In the genomic region with DNA sequence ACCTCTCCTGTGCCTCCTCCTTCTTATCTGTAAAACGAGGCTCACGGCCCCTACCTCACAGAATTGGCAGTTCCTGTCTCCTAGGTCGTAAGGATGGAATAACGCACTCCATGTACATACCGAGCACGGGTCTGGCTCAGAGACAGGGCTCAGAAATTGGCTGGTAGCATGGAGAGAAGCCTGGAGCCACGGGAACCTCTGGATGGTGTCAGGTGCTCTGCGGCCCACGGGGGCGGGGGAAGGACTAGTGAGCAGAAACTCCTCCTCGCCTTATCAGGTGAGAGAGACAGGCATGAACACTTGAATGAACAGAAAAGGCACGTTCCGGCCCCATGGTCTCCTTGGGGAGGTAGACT, we compare ENCODE assay signal across 2 cellular contexts.
A peak's percentile ranks its signal among the peaks of the same experiment; 100 is the strongest.
TF ChIP-seq lines count a peak whose summit lies in the region.

No MANE protein-coding gene starts in this region.

TF ChIP-seq in HEK293, 187 proteins besides CTCF, POLR2A, EP300 and RAD21 (continued from another document):
- TF ChIP-seq, protein P1, sequence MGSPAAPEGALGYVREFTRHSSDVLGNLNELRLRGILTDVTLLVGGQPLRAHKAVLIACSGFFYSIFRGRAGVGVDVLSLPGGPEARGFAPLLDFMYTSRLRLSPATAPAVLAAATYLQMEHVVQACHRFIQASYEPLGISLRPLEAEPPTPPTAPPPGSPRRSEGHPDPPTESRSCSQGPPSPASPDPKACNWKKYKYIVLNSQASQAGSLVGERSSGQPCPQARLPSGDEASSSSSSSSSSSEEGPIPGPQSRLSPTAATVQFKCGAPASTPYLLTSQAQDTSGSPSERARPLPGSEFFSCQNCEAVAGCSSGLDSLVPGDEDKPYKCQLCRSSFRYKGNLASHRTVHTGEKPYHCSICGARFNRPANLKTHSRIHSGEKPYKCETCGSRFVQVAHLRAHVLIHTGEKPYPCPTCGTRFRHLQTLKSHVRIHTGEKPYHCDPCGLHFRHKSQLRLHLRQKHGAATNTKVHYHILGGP (tag by site-specific recombination; IDR thresholded peaks at IDR 0.05), result no peak
- TF ChIP-seq BCL11B (tag by site-specific recombination; IDR thresholded peaks at IDR 0.05; ENCODE audit: low read depth) (no peak), ZNF768 (tag by site-specific recombination; IDR thresholded peaks at IDR 0.05) (no peak), SP2 (tag by site-specific recombination; IDR thresholded peaks at IDR 0.05) (no peak), ZNF600 (tag by site-specific recombination; IDR thresholded peaks at IDR 0.05) (peak; percentile 5; the same call in 1 of the 2 replicates), ZFHX2 (tag by site-specific recombination; conservative IDR thresholded peaks at IDR 0.05) (peak; percentile 38), ZNF10 (tag by site-specific recombination; IDR thresholded peaks at IDR 0.05) (peak; percentile 87), ZNF394 (tag by site-specific recombination; IDR thresholded peaks at IDR 0.05; ENCODE audit: borderline replicate concordance) (peak; percentile 59; the same call in 1 of the 2 replicates), ZNF677 (tag by site-specific recombination; IDR thresholded peaks at IDR 0.05) (no peak), ZBTB20 (tag by site-specific recombination; IDR thresholded peaks at IDR 0.05) (peak; percentile 62)
- TF ChIP-seq, protein P2, sequence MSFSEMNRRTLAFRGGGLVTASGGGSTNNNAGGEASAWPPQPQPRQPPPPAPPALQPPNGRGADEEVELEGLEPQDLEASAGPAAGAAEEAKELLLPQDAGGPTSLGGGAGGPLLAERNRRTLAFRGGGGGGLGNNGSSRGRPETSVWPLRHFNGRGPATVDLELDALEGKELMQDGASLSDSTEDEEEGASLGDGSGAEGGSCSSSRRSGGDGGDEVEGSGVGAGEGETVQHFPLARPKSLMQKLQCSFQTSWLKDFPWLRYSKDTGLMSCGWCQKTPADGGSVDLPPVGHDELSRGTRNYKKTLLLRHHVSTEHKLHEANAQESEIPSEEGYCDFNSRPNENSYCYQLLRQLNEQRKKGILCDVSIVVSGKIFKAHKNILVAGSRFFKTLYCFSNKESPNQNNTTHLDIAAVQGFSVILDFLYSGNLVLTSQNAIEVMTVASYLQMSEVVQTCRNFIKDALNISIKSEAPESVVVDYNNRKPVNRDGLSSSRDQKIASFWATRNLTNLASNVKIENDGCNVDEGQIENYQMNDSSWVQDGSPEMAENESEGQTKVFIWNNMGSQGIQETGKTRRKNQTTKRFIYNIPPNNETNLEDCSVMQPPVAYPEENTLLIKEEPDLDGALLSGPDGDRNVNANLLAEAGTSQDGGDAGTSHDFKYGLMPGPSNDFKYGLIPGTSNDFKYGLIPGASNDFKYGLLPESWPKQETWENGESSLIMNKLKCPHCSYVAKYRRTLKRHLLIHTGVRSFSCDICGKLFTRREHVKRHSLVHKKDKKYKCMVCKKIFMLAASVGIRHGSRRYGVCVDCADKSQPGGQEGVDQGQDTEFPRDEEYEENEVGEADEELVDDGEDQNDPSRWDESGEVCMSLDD (tag by site-specific recombination; IDR thresholded peaks at IDR 0.05), result no peak
- TF ChIP-seq, protein P3, sequence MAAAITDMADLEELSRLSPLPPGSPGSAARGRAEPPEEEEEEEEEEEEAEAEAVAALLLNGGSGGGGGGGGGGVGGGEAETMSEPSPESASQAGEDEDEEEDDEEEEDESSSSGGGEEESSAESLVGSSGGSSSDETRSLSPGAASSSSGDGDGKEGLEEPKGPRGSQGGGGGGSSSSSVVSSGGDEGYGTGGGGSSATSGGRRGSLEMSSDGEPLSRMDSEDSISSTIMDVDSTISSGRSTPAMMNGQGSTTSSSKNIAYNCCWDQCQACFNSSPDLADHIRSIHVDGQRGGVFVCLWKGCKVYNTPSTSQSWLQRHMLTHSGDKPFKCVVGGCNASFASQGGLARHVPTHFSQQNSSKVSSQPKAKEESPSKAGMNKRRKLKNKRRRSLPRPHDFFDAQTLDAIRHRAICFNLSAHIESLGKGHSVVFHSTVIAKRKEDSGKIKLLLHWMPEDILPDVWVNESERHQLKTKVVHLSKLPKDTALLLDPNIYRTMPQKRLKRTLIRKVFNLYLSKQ (tag by site-specific recombination; IDR thresholded peaks at IDR 0.05; ENCODE audit: borderline replicate concordance), result no peak

TF ChIP-seq in SK-N-SH, 30 proteins besides CTCF, POLR2A, EP300 and RAD21 (continued from another document):
- TF ChIP-seq, protein P4, sequence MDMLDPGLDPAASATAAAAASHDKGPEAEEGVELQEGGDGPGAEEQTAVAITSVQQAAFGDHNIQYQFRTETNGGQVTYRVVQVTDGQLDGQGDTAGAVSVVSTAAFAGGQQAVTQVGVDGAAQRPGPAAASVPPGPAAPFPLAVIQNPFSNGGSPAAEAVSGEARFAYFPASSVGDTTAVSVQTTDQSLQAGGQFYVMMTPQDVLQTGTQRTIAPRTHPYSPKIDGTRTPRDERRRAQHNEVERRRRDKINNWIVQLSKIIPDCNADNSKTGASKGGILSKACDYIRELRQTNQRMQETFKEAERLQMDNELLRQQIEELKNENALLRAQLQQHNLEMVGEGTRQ (IDR thresholded peaks at IDR 0.05; ENCODE audit: borderline replicate concordance, low read depth, low read length), result no peak
